ENCODE assay signal across 1 cellular context in the genomic region with DNA sequence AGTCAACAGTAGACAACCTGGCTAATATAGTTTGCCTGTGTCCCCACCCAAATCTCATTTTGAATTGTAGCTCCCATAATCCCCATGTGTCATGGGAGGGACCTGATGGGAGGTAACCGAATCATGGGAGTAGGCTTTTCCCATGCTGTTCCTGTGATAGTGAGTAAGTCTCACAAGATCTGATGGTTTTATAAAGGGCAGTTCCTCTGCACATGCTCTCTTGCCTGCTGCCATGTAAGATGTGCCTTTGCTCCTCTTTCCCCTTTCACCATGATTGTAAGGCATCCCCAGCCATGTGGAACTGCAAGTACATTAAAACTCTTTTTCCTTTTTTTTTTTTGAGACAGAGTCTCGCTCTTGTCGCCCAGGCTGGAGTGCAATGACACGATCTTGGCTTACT. TPM values are rescaled to one million over a fixed set of nuclear protein-coding genes. Genes with fewer than 3 reads are reported as not detected.
"Had no signal": no experiment of that assay in that cellular context is flagged by ENCODE, and none has a peak within 500 bp of the region (broad histone marks: within the 10 kb centered on the region; RNA-seq: fewer than 3 reads in every experiment).

No MANE protein-coding gene starts in this region.

RNA-seq across cellular contexts. Expression of a gene that starts 58.7 kb away (rescaled TPM):
- total RNA-seq: OCI-LY7 had no signal
